1 cellular context compared by ENCODE assay signal in the genomic region with DNA sequence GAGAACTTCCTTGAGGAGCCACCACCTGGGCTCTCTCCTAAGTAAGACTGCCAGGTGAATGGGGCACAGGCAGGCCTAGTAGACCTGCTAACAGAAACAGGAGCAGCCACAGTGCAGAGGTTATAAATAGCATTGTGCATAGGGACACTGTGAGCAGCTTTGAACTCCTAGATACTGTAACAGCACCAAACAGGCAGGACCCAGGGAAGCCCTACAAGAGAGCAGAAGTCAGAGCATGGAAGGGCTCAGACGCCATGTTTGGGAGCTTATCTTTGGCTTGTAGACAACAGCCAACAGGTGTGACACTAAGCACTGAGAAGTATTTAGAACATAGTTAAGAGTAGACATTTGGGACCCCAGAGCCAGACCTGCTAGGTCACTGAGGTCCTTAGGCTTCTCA.
TF ChIP-seq lines count a peak whose summit lies in the region.

No MANE protein-coding gene starts in this region.

TF ChIP-seq in K562, 482 proteins besides CTCF, POLR2A, EP300 and RAD21:
- TF ChIP-seq TEAD2 (tag; IDR thresholded peaks at IDR 0.05) (no peak), ZNF695 (CRISPR knock-in tag; IDR thresholded peaks at IDR 0.05) (no peak), SIN3A (IDR thresholded peaks at IDR 0.05; ENCODE audit: borderline replicate concordance in 2 of 2, control insufficient read depth in 1 of 2, low read depth in 2 of 2, low read length in 2 of 2) (no peak), HDAC1 (IDR thresholded peaks at IDR 0.05) (no peak), MAZ (CRISPR knock-in tag; conservative IDR thresholded peaks at IDR 0.05 in 1 of 2, IDR thresholded peaks at IDR 0.05 in 1 of 2) (no peak), SIX5 (IDR thresholded peaks at IDR 0.05; ENCODE audit: borderline replicate concordance in 1 of 2, insufficient read depth in 1 of 2, low read depth in 1 of 2, low read length in 2 of 2) (no peak)
